ENCODE assay signal across 11 cellular contexts in the genomic region with DNA sequence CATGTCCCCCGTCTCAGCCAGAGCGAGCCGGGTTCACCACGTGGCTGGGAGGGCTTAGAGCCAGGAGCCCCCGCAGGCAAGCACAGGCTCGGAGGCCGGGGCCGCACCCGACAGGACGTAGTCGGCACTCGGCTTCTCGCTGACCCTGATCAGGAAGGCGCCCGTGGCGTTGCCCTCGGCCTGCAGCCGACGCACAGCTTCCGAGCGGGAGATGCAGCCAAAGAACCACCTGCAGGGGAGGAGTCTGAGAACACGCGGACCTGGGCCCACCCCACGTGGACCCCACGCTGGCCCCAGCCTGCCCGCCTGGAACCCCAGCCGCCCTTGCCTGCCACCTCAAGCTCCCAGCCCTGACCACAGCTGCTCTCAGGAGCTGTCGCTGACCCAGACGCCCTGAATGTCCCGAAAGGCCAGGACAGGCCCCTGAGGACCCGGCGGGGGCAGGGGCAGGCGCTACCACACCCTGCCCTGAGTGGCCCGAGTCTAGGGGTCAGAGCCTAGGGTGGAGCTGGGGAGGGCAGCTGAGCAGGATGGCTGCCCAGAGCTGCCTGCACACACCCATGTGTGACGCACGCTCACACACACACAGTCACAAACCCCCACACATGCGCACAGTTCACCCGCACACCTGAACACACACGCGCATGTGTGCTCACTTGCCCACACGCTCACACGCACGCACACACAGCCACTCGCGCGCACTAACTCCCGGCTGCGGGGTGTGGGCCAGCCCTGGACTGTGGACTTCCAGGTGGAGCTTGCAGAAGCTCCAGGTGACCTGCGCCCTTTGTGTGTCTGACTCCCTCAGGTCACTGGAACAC. TPM values are rescaled to one million over a fixed set of nuclear protein-coding genes. Genes with fewer than 3 reads are reported as not detected.
DNase-seq lines count a peak whose midpoint lies in the region; ATAC-seq and TF ChIP-seq lines count a peak whose summit lies in the region.
"Had no signal": no experiment of that assay in that cellular context is flagged by ENCODE, and none has a peak within 500 bp of the region (broad histone marks: within the 10 kb centered on the region; RNA-seq: fewer than 3 reads in every experiment).

No MANE protein-coding gene starts in this region.

- TF ChIP-seq EP300 in transverse colon (IDR thresholded peaks at IDR 0.05; ENCODE audit: low read depth): peak; percentile 28

- TF ChIP-seq CTCF in esophagus squamous epithelium (IDR thresholded peaks at IDR 0.05) (no peak), transverse colon (IDR thresholded peaks at IDR 0.05) (no peak)

- in situ Hi-C loops in transverse colon (cut with MboI; ENCODE audit: low pct_ligation_motif_present in 1 of 4, low pct_unique_long_range_greater_than_20kb in 1 of 4, low sequenced_read_pairs in 3 of 4): loop anchor here in 1 of 4 donors (25.0 kb wide), 1 partner anchor 102 kb away; a partner anchor contains a TSS

- H3K9me3 ChIP-seq in esophagus squamous epithelium (no peaks in the 10 kb centered on the region), transverse colon (no peaks in the 10 kb centered on the region)

- DNase-seq in Right ventricle myocardium superior: peak; percentile 37
- DNase-seq in left ventricle myocardium superior: no peak
- DNase-seq in esophagus squamous epithelium (lab: John Stamatoyannopoulos, UW): no peak
- DNase-seq in transverse colon: peak; percentile 90
- no peak for DNase-seq in pons (ENCODE audit: low spot score)
- no peak for DNase-seq in RPMI8226
- DNase-seq: NCI-H1092; stimulated activated CD4-positive, alpha-beta T cell treated with anti-CD3 and anti-CD28 coated beads, Interleukin-15, amount 100 ng/mL, for 24 hours had no signal

- H3K4me3 ChIP-seq in esophagus squamous epithelium: peak overlapping the region; percentile 20 to 66 (median 56)
- peak overlapping the region in 2 of 4 donors; percentile 5 to 6 for H3K4me3 ChIP-seq in transverse colon

- intact Hi-C loops in Right ventricle myocardium superior (cut with DNase I) (loop anchor here (5.0 kb wide), 1 partner anchor 77 kb away; no protein-coding TSS in a partner anchor), left ventricle myocardium superior (cut with micrococcal nuclease) (no loop called here), esophagus squamous epithelium (cut with DNase I) (loop anchor here (5.0 kb wide), 2 partner anchors 202 to 437 kb away; a partner anchor contains a TSS), transverse colon (cut with DNase I; ENCODE audit: low total_unique reads) (loop anchor here (5.0 to 10.0 kb wide), 2 partner anchors 250 to 437 kb away; no protein-coding TSS in a partner anchor)

- H3K36me3 ChIP-seq in esophagus squamous epithelium (peaks cover 0 to 16% (median 0%) of the 10 kb centered on the region in 3 donors), transverse colon (no peaks in the 10 kb centered on the region)

- peaks cover 0 to 65% (median 0%) of the 10 kb centered on the region in 4 donors for H3K27me3 ChIP-seq in esophagus squamous epithelium
- peaks cover 10% of the 10 kb centered on the region for H3K27me3 ChIP-seq in transverse colon

- 25 to 52% methylated on average over 8 to 14 of the region's 49 CpGs for WGBS in esophagus squamous epithelium, 2 donors
- 24% methylated on average over 37 of the region's 49 CpGs; no CpG with 5 or more reads in 1 of the 2 donors for WGBS in transverse colon (ENCODE audit: low coverage in 1 of 2), 2 donors

- H3K27ac ChIP-seq in esophagus squamous epithelium (peak overlapping the region; percentile 87 to 99 (median 93)), transverse colon (peak overlapping the region; percentile 85 to 97 (median 88))
- H3K27ac ChIP-seq: C4-2B had no signal

- peak in 1 of 4 donors; percentile 69 for TF ChIP-seq POLR2A in esophagus squamous epithelium (IDR thresholded peaks at IDR 0.05)
- TF ChIP-seq POLR2A in transverse colon (IDR thresholded peaks at IDR 0.05): peak; percentile 78

- H3K4me1 ChIP-seq in esophagus squamous epithelium (peaks cover 31 to 80% (median 36%) of the 10 kb centered on the region in 3 donors), transverse colon (peaks cover 16 to 61% (median 38%) of the 10 kb centered on the region in 4 donors)

- ATAC-seq in Right ventricle myocardium superior (ENCODE audit: poor library complexity) (no peak), left ventricle myocardium superior (no peak)

RNA-seq across cellular contexts. Expression of a gene that starts 2.1 kb away (rescaled TPM):
- total RNA-seq in Right ventricle myocardium superior: 0.13 TPM
- total RNA-seq in left ventricle myocardium superior: not detected
- total RNA-seq in esophagus squamous epithelium: 100 to 1,000 TPM in 1 of 4 donors, 10 to 100 TPM in 3; 40.8 to 133 (median 49.7) TPM
- 100 to 1,000 TPM in 2 of 4 donors, 10 to 100 TPM in 2; 90.5 to 147 (median 103) TPM for total RNA-seq in transverse colon

RNA-seq across cellular contexts. Expression of a gene that starts 12.5 kb away (rescaled TPM):
- total RNA-seq in Right ventricle myocardium superior (not detected), left ventricle myocardium superior (not detected), esophagus squamous epithelium (not detected), transverse colon (under 1 TPM in 1 of 4 donors, not detected in 3; 0.79 TPM)
- total RNA-seq: fibroblast of lung, mesothelial cell of epicardium had no signal

RNA-seq across cellular contexts. Expression of a gene that starts 14.5 kb away (rescaled TPM):
- total RNA-seq in Right ventricle myocardium superior: 246 TPM
- 307 TPM for total RNA-seq in left ventricle myocardium superior
- 100 to 1,000 TPM; 142 to 613 (median 338) TPM for total RNA-seq in esophagus squamous epithelium
- 100 to 1,000 TPM; 320 to 695 (median 517) TPM for total RNA-seq in transverse colon

RNA-seq across cellular contexts. Expression of a gene that starts 18.9 kb away (rescaled TPM):
- total RNA-seq in Right ventricle myocardium superior (0.11 TPM), left ventricle myocardium superior (0.15 TPM), esophagus squamous epithelium (under 1 TPM in 1 of 4 donors, not detected in 3; under 0.01 TPM), transverse colon (not detected)

RNA-seq across cellular contexts. Expression of a gene that starts 36.2 kb away (rescaled TPM):
- total RNA-seq in Right ventricle myocardium superior (1,229 TPM), left ventricle myocardium superior (1,346 TPM), esophagus squamous epithelium (1 to 10 TPM in 3 of 4 donors, under 1 TPM in 1; 0.44 to 3.1 (median 1.9) TPM), transverse colon (1 to 10 TPM in 3 of 4 donors, under 1 TPM in 1; 0.75 to 5.0 (median 3.3) TPM)

Comparison
In these comparisons a context has a peak if more than half of its experiments do, and no peak if none do; other contexts are left out.
1. DNase-seq: peak in Right ventricle myocardium superior (single experiment) and transverse colon (single experiment); none in left ventricle myocardium superior (single experiment), esophagus squamous epithelium (single experiment), pons (single experiment) and RPMI8226 (single experiment).
2. RNA of a gene that starts 2.1 kb away (total RNA-seq): 90.5 to 147 TPM in transverse colon and 40.8 to 133 TPM in esophagus squamous epithelium; 0.13 TPM in Right ventricle myocardium superior (single experiment) and not detected in left ventricle myocardium superior (single experiment); every median in the first group is over 10 times any median in the second.